In the genomic region with DNA sequence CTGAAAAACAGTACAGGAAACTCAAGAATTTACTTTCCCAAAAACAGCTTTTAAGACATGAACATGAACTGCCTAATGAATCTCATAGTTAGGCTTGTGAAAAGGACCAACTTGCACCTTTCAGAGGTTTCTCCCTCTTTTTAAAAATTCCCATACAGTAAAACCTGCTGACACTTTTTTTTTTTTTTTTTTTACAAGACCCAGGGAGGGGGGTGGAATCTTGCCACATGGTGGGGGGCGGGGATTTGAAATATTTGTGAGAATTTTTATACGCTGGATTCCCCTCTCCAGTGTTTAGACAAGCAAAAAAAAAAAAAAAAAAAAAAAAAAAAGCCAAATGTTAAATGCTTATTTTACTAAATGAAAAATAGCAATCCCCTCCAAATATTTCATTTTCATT, we compare ENCODE assay signal across 17 cellular contexts. TPM values are rescaled to one million over a fixed set of nuclear protein-coding genes. Genes with fewer than 3 reads are reported as not detected.
DNase-seq lines count a peak whose midpoint lies in the region; ATAC-seq and TF ChIP-seq lines count a peak whose summit lies in the region.
"Had no signal": no experiment of that assay in that cellular context is flagged by ENCODE, and none has a peak within 500 bp of the region (broad histone marks: within the 10 kb centered on the region; RNA-seq: fewer than 3 reads in every experiment).

No MANE protein-coding gene starts in this region.

- H3K36me3 ChIP-seq in adipocyte (ENCODE audit: control insufficient read depth, insufficient read depth, low read length, severe bottlenecking) (no peaks in the 10 kb centered on the region), right lobe of liver (no peaks in the 10 kb centered on the region), left lung (no peaks in the 10 kb centered on the region)
- H3K36me3 ChIP-seq: brain microvascular endothelial cell, colonic mucosa had no signal

- CTCF ChIA-PET in activated naive CD4-positive, alpha-beta T cell treated with anti-CD3 and anti-CD28 coated beads for 36 hours (lab: Charles Lee): interaction anchor here (0.6 to 1.7 kb wide), 5 partner anchors 10 to 1587 kb away, joined by 3 to 6 read pairs (median 4); no protein-coding TSS in a partner anchor

- H3K27me3 ChIP-seq in adipocyte (replicated peaks; ENCODE audit: control insufficient read depth, insufficient read depth, low read length): no peaks in the 10 kb centered on the region
- no peaks in the 10 kb centered on the region for H3K27me3 ChIP-seq in right lobe of liver
- no peaks in the 10 kb centered on the region for H3K27me3 ChIP-seq in left lung
- H3K27me3 ChIP-seq: brain microvascular endothelial cell, colonic mucosa had no signal

- H3K36me3 Mint-ChIP-seq in activated naive CD4-positive, alpha-beta T cell treated with anti-CD3 and anti-CD28 coated beads for 36 hours (ENCODE audit: low read depth): peaks cover 1% of the 10 kb centered on the region
- H3K36me3 Mint-ChIP-seq: activated naive CD8-positive, alpha-beta T cell treated with anti-CD3 and anti-CD28 coated beads, Interleukin-2, amount 10 ng/mL, durations not matched to agents 7 days and 5 days had no signal

- H3K4me3 Mint-ChIP-seq in activated naive CD4-positive, alpha-beta T cell treated with anti-CD3 and anti-CD28 coated beads for 36 hours: no peak overlapping the region
- H3K4me3 Mint-ChIP-seq: activated naive CD8-positive, alpha-beta T cell treated with anti-CD3 and anti-CD28 coated beads, Interleukin-2, amount 10 ng/mL, durations not matched to agents 7 days and 5 days; activated T-helper 1 cell treated with anti-CD3 and anti-CD28 coated beads, Interleukin-12 subunit alpha, Interleukin-12 subunit beta, Interleukin-2, Interleukin-4 antibody, amounts not matched to agents 30 ng/mL and 10 ng/mL and 1 ng/mL, durations not matched to agents 14 hours and 24 hours and 36 hours had no signal

- ATAC-seq in right lobe of liver (no peak), GM19351 (IDR thresholded peaks at IDR 0.05; ENCODE audit: unreplicated experiment) (no peak), left lung (no peak), HG03108 (IDR thresholded peaks at IDR 0.05; ENCODE audit: unreplicated experiment) (no peak)

- in situ Hi-C loops in Caki2 (cut with HindIII; ENCODE audit: low pct_unique_long_range_greater_than_20kb, low sequenced_read_pairs): no loop called here

- no peaks in the 10 kb centered on the region for H3K9me3 Mint-ChIP-seq in activated naive CD4-positive, alpha-beta T cell treated with anti-CD3 and anti-CD28 coated beads for 36 hours
- H3K9me3 Mint-ChIP-seq: activated naive CD8-positive, alpha-beta T cell treated with anti-CD3 and anti-CD28 coated beads, Interleukin-2, amount 10 ng/mL, durations not matched to agents 7 days and 5 days; activated T-helper 1 cell treated with anti-CD3 and anti-CD28 coated beads, Interleukin-12 subunit alpha, Interleukin-12 subunit beta, Interleukin-2, Interleukin-4 antibody, amounts not matched to agents 30 ng/mL and 10 ng/mL and 1 ng/mL, durations not matched to agents 14 hours and 24 hours and 36 hours had no signal

- no peak overlapping the region for H3K9ac ChIP-seq in adipocyte (ENCODE audit: low read length)

- peaks cover 30% of the 10 kb centered on the region for H3K4me1 ChIP-seq in adipocyte (ENCODE audit: control insufficient read depth, insufficient read depth, low read length)
- peaks cover 0 to 53% (median 15%) of the 10 kb centered on the region in 4 donors for H3K4me1 ChIP-seq in right lobe of liver
- peaks cover 0 to 5% of the 10 kb centered on the region in 2 donors for H3K4me1 ChIP-seq in left lung

- H3K27ac ChIP-seq in right lobe of liver (peak overlapping the region in 2 of 3 donors; percentile 22 to 84), left lung (no peak overlapping the region)
- H3K27ac ChIP-seq: C4-2B, colonic mucosa had no signal

- DNase-seq in Caki2 (ENCODE audit: low read depth): peak; percentile 17
- DNase-seq in LHCN-M2 (ENCODE audit: low read depth): peak; percentile 18
- DNase-seq in adipocyte (ENCODE audit: low read depth): no peak
- no peak for DNase-seq in right lobe of liver
- DNase-seq in left lung: no peak
- no peak for DNase-seq in activated naive CD4-positive, alpha-beta T cell treated with anti-CD3 and anti-CD28 coated beads for 36 hours
- DNase-seq: activated naive CD8-positive, alpha-beta T cell treated with anti-CD3 and anti-CD28 coated beads, Interleukin-2, amount 10 ng/mL, durations not matched to agents 7 days and 5 days; colonic mucosa; NCI-H524 treated with DMSO at 0.1 percent for 48 hours; PC-9; SK-N-SH; T-helper 9 cell had no signal

- no peaks in the 10 kb centered on the region for H3K4me1 Mint-ChIP-seq in activated naive CD4-positive, alpha-beta T cell treated with anti-CD3 and anti-CD28 coated beads for 36 hours (ENCODE audit: low read depth)
- H3K4me1 Mint-ChIP-seq: activated naive CD8-positive, alpha-beta T cell treated with anti-CD3 and anti-CD28 coated beads, Interleukin-2, amount 10 ng/mL, durations not matched to agents 7 days and 5 days had no signal

- intact Hi-C loops in right lobe of liver (cut with DNase I): no loop called here
- intact Hi-C loops in left lung (cut with DNase I): no loop called here
- intact Hi-C loops in activated naive CD4-positive, alpha-beta T cell treated with anti-CD3 and anti-CD28 coated beads for 36 hours (cut with micrococcal nuclease): no loop called here

- no peak overlapping the region for H3K27ac Mint-ChIP-seq in activated naive CD4-positive, alpha-beta T cell treated with anti-CD3 and anti-CD28 coated beads for 36 hours
- H3K27ac Mint-ChIP-seq: activated naive CD8-positive, alpha-beta T cell treated with anti-CD3 and anti-CD28 coated beads, Interleukin-2, amount 10 ng/mL, durations not matched to agents 7 days and 5 days; activated T-helper 1 cell treated with anti-CD3 and anti-CD28 coated beads, Interleukin-12 subunit alpha, Interleukin-12 subunit beta, Interleukin-2, Interleukin-4 antibody, amounts not matched to agents 30 ng/mL and 10 ng/mL and 1 ng/mL, durations not matched to agents 14 hours and 24 hours and 36 hours had no signal

- peak overlapping the region; percentile 54 for H3K4me3 ChIP-seq in adipocyte (ENCODE audit: low read length)
- peak overlapping the region in 2 of 3 donors; percentile 26 to 29 for H3K4me3 ChIP-seq in right lobe of liver
- no peak overlapping the region for H3K4me3 ChIP-seq in left lung
- H3K4me3 ChIP-seq: colonic mucosa, PC-9 had no signal

- H3K27me3 Mint-ChIP-seq in activated naive CD4-positive, alpha-beta T cell treated with anti-CD3 and anti-CD28 coated beads for 36 hours (ENCODE audit: low read depth): no peaks in the 10 kb centered on the region
- H3K27me3 Mint-ChIP-seq: activated naive CD8-positive, alpha-beta T cell treated with anti-CD3 and anti-CD28 coated beads, Interleukin-2, amount 10 ng/mL, durations not matched to agents 7 days and 5 days had no signal

- no peaks in the 10 kb centered on the region for H3K9me3 ChIP-seq in adipocyte (ENCODE audit: control insufficient read depth, low read length)
- H3K9me3 ChIP-seq in right lobe of liver: no peaks in the 10 kb centered on the region
- no peaks in the 10 kb centered on the region for H3K9me3 ChIP-seq in left lung
- H3K9me3 ChIP-seq: colonic mucosa, SK-N-SH had no signal

- TF ChIP-seq CTCF in right lobe of liver (IDR thresholded peaks at IDR 0.05) (no peak), left lung (IDR thresholded peaks at IDR 0.05) (no peak)

- WGBS in right lobe of liver (ENCODE audit: insufficient coverage, low coverage, low lambda C conversion rate, missing lambda C conversion rate): 19% methylated on average over 2 of the region's 2 CpGs

- no peak for TF ChIP-seq POLR2A in right lobe of liver (IDR thresholded peaks at IDR 0.05)

RNA-seq across cellular contexts. Expression of gene HIBADH, which starts 57.4 kb away (rescaled TPM):
- 171 and 192 TPM in 2 replicates for total RNA-seq in Caki2 (2014; rRNA removed; shearing (Covaris generic); ENCODE audit: low replicate concordance)
- total RNA-seq in LHCN-M2 (2014; rRNA removed) (91.4 and 99.7 TPM in 2 replicates), right lobe of liver (100 to 1,000 TPM in 1 of 6 experiments, 10 to 100 TPM in 5; 64.9 to 143 (median 67.2) TPM), left lung (10 to 100 TPM; 20.8 to 24.0 TPM)
- 80.3 TPM for polyA plus RNA-seq in LHCN-M2 (2012)
- 10 to 100 TPM; 20.8 to 22.5 TPM for total RNA-seq in activated naive CD4-positive, alpha-beta T cell treated with anti-CD3 and anti-CD28 coated beads for 36 hours

Comparison
In these comparisons a context has a peak if more than half of its experiments do, and no peak if none do; other contexts are left out.
1. DNase-seq: peak in Caki2 (single experiment) and LHCN-M2 (single experiment); none in adipocyte (single experiment), right lobe of liver (0 of 3), left lung (0 of 2) and activated naive CD4-positive, alpha-beta T cell treated with anti-CD3 and anti-CD28 coated beads for 36 hours (single experiment).
2. H3K4me3 ChIP-seq: peak in adipocyte (single experiment) and right lobe of liver (2 of 3); none in left lung (0 of 2).
3. H3K27ac ChIP-seq: peak in right lobe of liver (2 of 3); none in left lung (0 of 2).